19 cellular contexts compared by ENCODE assay signal in the genomic region with DNA sequence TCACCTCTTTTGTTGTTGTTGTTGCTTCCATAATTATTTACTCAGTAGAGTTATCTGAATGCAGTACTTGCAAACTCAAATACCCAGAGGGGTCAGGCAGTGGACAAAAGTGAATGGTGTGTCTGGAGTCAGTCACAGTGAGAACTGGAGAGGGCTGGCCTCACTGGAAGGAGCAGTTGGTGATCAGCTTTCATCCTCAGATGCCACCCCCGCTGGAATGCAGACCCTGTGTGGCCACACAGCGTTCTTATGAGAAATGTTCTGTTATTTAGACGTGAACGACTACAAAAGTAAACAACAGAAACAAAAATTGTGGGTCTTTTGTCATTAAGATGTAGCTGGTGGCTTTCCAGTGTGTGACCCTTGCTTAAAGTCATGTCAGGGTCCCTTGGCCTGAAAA. TPM values are rescaled to one million over a fixed set of nuclear protein-coding genes. Genes with fewer than 3 reads are reported as not detected.
DNase-seq lines count a peak whose midpoint lies in the region; ATAC-seq lines count a peak whose summit lies in the region.
"Had no signal": no experiment of that assay in that cellular context is flagged by ENCODE, and none has a peak within 500 bp of the region (broad histone marks: within the 10 kb centered on the region; RNA-seq: fewer than 3 reads in every experiment).

No MANE protein-coding gene starts in this region.

- no peaks in the 10 kb centered on the region for H3K4me1 Mint-ChIP-seq in T-helper 17 cell

- no peaks in the 10 kb centered on the region for H3K36me3 Mint-ChIP-seq in T-helper 17 cell (ENCODE audit: low read depth)
- H3K36me3 Mint-ChIP-seq: CD8-positive, alpha-beta T cell had no signal

- H3K4me2 ChIP-seq in BLaER1, result peak overlapping the region; percentile 65
- H3K4me2 ChIP-seq: A549 had no signal

- H3K27ac ChIP-seq in BLaER1 (peak overlapping the region; percentile 54; the same call in 1 of the 2 replicates), SJSA1 (peak overlapping the region; percentile 76), temporal lobe (ENCODE audit: low read depth, low read length) (peak overlapping the region; percentile 44)
- H3K27ac ChIP-seq: 22Rv1, A549, GM23248 had no signal

- DNase-seq in SJSA1 (ENCODE audit: low read depth in 1 of 2, low spot score in 2 of 2) (peak; percentile 67 to 73), islet precursor cell (peak; percentile 57), DMS79 treated with DMSO at 0.1 percent for 48 hours (lab: John Stamatoyannopoulos, UW) (no peak), T-helper 17 cell (no peak)
- no peak for DNase-seq in activated naive CD4-positive, alpha-beta T cell (lab: John Stamatoyannopoulos, UW)
- DNase-seq: AML-193; Calu3; CD8-positive, alpha-beta T cell; DND-41; EL; H7; HFFc6; IMR-90 had no signal

- no peak overlapping the region for H3K4me3 ChIP-seq in BLaER1
- no peak overlapping the region for H3K4me3 ChIP-seq in SJSA1
- H3K4me3 ChIP-seq: A549, GM23248 had no signal

- no peaks in the 10 kb centered on the region for H4K20me1 ChIP-seq in BLaER1

- H3K27me3 ChIP-seq in BLaER1 (no peaks in the 10 kb centered on the region), SJSA1 (replicated peaks) (no peaks in the 10 kb centered on the region)

- no peak for ATAC-seq in T-helper 17 cell
- ATAC-seq: A549; CD8-positive, alpha-beta T cell; HCT116 had no signal

- no peak overlapping the region for H3K27ac Mint-ChIP-seq in T-helper 17 cell
- H3K27ac Mint-ChIP-seq: CD8-positive, alpha-beta T cell; HFFc6 had no signal

- no peak overlapping the region for H3K4me3 Mint-ChIP-seq in T-helper 17 cell
- H3K4me3 Mint-ChIP-seq: CD8-positive, alpha-beta T cell; HFFc6 had no signal

- peaks cover 53% of the 10 kb centered on the region for H3K4me1 ChIP-seq in BLaER1
- peaks cover 42% of the 10 kb centered on the region for H3K4me1 ChIP-seq in SJSA1 (replicated peaks)
- H3K4me1 ChIP-seq: A549 had no signal

- H3K9me3 ChIP-seq in BLaER1 (no peaks in the 10 kb centered on the region), SJSA1 (replicated peaks) (no peaks in the 10 kb centered on the region), T-helper 17 cell (ENCODE audit: control insufficient read depth, low read length, poor library complexity, severe bottlenecking) (no peaks in the 10 kb centered on the region)
- H3K9me3 ChIP-seq: A549 had no signal

- no peaks in the 10 kb centered on the region for H3K36me3 ChIP-seq in BLaER1
- H3K36me3 ChIP-seq in SJSA1, result no peaks in the 10 kb centered on the region

- H3K9ac ChIP-seq in BLaER1, result no peak overlapping the region
- H3K9ac ChIP-seq: GM23248 had no signal

- H3K27me3 Mint-ChIP-seq in T-helper 17 cell, result peaks cover 21% of the 10 kb centered on the region

RNA-seq across cellular contexts. Expression of a gene that starts 29.6 kb away (rescaled TPM):
- 36.0 and 96.4 TPM in 2 replicates for total RNA-seq in SJSA1 (2014; rRNA removed; shearing (Covaris generic))
- total RNA-seq in temporal lobe (93.7 TPM), T-helper 17 cell (10 to 100 TPM; 45.8 to 46.1 TPM)

RNA-seq across cellular contexts. Expression of a gene that starts 39.1 kb away (rescaled TPM):
- total RNA-seq in SJSA1 (2014; rRNA removed; shearing (Covaris generic)), result not detected in 2 replicates
- total RNA-seq in temporal lobe (3.7 TPM), T-helper 17 cell (under 1 TPM in 1 of 2 donors, not detected in 1; 0.29 TPM)
- total RNA-seq: CD8-positive, alpha-beta T cell; GM23248; HFFc6; IMR-90 had no signal

Comparison
In these comparisons a context has a peak if more than half of its experiments do, and no peak if none do; other contexts are left out.
1. DNase-seq: peak in SJSA1 (2 of 2) and islet precursor cell (single experiment); none in DMS79 treated with DMSO at 0.1 percent for 48 hours (single experiment), T-helper 17 cell (0 of 3) and activated naive CD4-positive, alpha-beta T cell (0 of 4).
2. Peak in every context shown above with its lines, with median percentiles within 50 percentile points of each other: H3K27ac ChIP-seq.